1 cellular context compared by ENCODE assay signal in genomic region chr1:11908139-11909021, GRCh38.
A peak's percentile ranks its signal among the peaks of the same experiment; 100 is the strongest.
TF ChIP-seq lines count a peak whose summit lies in the region.

No MANE protein-coding gene starts in this region.

TF ChIP-seq in K562, 482 proteins besides CTCF, POLR2A, EP300 and RAD21 (continued from another document and continues in another):
- TF ChIP-seq, protein P1, sequence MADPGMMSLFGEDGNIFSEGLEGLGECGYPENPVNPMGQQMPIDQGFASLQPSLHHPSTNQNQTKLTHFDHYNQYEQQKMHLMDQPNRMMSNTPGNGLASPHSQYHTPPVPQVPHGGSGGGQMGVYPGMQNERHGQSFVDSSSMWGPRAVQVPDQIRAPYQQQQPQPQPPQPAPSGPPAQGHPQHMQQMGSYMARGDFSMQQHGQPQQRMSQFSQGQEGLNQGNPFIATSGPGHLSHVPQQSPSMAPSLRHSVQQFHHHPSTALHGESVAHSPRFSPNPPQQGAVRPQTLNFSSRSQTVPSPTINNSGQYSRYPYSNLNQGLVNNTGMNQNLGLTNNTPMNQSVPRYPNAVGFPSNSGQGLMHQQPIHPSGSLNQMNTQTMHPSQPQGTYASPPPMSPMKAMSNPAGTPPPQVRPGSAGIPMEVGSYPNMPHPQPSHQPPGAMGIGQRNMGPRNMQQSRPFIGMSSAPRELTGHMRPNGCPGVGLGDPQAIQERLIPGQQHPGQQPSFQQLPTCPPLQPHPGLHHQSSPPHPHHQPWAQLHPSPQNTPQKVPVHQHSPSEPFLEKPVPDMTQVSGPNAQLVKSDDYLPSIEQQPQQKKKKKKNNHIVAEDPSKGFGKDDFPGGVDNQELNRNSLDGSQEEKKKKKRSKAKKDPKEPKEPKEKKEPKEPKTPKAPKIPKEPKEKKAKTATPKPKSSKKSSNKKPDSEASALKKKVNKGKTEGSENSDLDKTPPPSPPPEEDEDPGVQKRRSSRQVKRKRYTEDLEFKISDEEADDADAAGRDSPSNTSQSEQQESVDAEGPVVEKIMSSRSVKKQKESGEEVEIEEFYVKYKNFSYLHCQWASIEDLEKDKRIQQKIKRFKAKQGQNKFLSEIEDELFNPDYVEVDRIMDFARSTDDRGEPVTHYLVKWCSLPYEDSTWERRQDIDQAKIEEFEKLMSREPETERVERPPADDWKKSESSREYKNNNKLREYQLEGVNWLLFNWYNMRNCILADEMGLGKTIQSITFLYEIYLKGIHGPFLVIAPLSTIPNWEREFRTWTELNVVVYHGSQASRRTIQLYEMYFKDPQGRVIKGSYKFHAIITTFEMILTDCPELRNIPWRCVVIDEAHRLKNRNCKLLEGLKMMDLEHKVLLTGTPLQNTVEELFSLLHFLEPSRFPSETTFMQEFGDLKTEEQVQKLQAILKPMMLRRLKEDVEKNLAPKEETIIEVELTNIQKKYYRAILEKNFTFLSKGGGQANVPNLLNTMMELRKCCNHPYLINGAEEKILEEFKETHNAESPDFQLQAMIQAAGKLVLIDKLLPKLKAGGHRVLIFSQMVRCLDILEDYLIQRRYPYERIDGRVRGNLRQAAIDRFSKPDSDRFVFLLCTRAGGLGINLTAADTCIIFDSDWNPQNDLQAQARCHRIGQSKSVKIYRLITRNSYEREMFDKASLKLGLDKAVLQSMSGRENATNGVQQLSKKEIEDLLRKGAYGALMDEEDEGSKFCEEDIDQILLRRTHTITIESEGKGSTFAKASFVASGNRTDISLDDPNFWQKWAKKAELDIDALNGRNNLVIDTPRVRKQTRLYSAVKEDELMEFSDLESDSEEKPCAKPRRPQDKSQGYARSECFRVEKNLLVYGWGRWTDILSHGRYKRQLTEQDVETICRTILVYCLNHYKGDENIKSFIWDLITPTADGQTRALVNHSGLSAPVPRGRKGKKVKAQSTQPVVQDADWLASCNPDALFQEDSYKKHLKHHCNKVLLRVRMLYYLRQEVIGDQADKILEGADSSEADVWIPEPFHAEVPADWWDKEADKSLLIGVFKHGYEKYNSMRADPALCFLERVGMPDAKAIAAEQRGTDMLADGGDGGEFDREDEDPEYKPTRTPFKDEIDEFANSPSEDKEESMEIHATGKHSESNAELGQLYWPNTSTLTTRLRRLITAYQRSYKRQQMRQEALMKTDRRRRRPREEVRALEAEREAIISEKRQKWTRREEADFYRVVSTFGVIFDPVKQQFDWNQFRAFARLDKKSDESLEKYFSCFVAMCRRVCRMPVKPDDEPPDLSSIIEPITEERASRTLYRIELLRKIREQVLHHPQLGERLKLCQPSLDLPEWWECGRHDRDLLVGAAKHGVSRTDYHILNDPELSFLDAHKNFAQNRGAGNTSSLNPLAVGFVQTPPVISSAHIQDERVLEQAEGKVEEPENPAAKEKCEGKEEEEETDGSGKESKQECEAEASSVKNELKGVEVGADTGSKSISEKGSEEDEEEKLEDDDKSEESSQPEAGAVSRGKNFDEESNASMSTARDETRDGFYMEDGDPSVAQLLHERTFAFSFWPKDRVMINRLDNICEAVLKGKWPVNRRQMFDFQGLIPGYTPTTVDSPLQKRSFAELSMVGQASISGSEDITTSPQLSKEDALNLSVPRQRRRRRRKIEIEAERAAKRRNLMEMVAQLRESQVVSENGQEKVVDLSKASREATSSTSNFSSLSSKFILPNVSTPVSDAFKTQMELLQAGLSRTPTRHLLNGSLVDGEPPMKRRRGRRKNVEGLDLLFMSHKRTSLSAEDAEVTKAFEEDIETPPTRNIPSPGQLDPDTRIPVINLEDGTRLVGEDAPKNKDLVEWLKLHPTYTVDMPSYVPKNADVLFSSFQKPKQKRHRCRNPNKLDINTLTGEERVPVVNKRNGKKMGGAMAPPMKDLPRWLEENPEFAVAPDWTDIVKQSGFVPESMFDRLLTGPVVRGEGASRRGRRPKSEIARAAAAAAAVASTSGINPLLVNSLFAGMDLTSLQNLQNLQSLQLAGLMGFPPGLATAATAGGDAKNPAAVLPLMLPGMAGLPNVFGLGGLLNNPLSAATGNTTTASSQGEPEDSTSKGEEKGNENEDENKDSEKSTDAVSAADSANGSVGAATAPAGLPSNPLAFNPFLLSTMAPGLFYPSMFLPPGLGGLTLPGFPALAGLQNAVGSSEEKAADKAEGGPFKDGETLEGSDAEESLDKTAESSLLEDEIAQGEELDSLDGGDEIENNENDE (IDR thresholded peaks at IDR 0.05; ENCODE audit: low read depth, low read length): no peak
- TF ChIP-seq STAG1 (CRISPR knock-in tag; IDR thresholded peaks at IDR 0.05; ENCODE audit: borderline replicate concordance) (no peak), BACH1 (tag; IDR thresholded peaks at IDR 0.05) (peak; percentile 78), CC2D1A (IDR thresholded peaks at IDR 0.05) (peak; percentile 46; the same call in 1 of the 2 replicates), ZC3H4 (CRISPR knock-in tag; IDR thresholded peaks at IDR 0.05; ENCODE audit: borderline replicate concordance) (peak; percentile 94), MAZ (CRISPR knock-in tag; conservative IDR thresholded peaks at IDR 0.05 in 1 of 2, IDR thresholded peaks at IDR 0.05 in 1 of 2) (peak; percentile 92 to 100), DPF2 (IDR thresholded peaks at IDR 0.05) (peak; percentile 75), MAFK (IDR thresholded peaks at IDR 0.05; ENCODE audit: low read length) (peak; percentile 71), MCM2 (IDR thresholded peaks at IDR 0.05; ENCODE audit: low read depth) (no peak), SMC3 (conservative IDR thresholded peaks at IDR 0.05; ENCODE audit: insufficient read depth, low read depth, low read length) (no peak; the same call in 1 of the 2 replicates), ZNF232 (CRISPR knock-in tag; IDR thresholded peaks at IDR 0.05) (peak; percentile 91), ARHGAP35 (IDR thresholded peaks at IDR 0.05; ENCODE audit: partially characterized antibody) (peak; percentile 99), ZFP1 (CRISPR knock-in tag; IDR thresholded peaks at IDR 0.05) (peak; percentile 90), ZNF239 (CRISPR knock-in tag; IDR thresholded peaks at IDR 0.05) (peak; percentile 68), U2AF1 (optimal IDR thresholded peaks at IDR 0.05; ENCODE audit: low read depth, low read length) (peak; percentile 60), ZNF263 (CRISPR knock-in tag; IDR thresholded peaks at IDR 0.05; ENCODE audit: borderline replicate concordance) (peak; percentile 79), ZNF253 (CRISPR knock-in tag; conservative IDR thresholded peaks at IDR 0.05) (peak; percentile 98), BRD4 (IDR thresholded peaks at IDR 0.05) (no peak; the same call in none of the 2 replicates), PCBP1 (IDR thresholded peaks at IDR 0.05; ENCODE audit: low read depth, low read length, poor library complexity, severe bottlenecking) (no peak), SP1 (CRISPR knock-in tag; IDR thresholded peaks at IDR 0.05) (peak; percentile 98), BHLHE40 (IDR thresholded peaks at IDR 0.05; ENCODE audit: low read length) (0 out of 2 replicates have a peak, but pooled peaks have one; percentile 37), HIVEP1 (CRISPR knock-in tag; IDR thresholded peaks at IDR 0.05) (peak; percentile 82), ARID2 (IDR thresholded peaks at IDR 0.05) (peak; percentile 78; the same call in 1 of the 2 replicates), MAFF (IDR thresholded peaks at IDR 0.05; ENCODE audit: low read length) (peak; percentile 85), NUFIP1 (IDR thresholded peaks at IDR 0.05; ENCODE audit: partially characterized antibody) (peak; percentile 98), SLC30A9 (CRISPR knock-in tag; IDR thresholded peaks at IDR 0.05) (no peak; the same call in 1 of the 2 replicates), ZNF561 (CRISPR knock-in tag; conservative IDR thresholded peaks at IDR 0.05) (peak; percentile 96; the same call in 1 of the 2 replicates), ZNF57 (CRISPR knock-in tag; IDR thresholded peaks at IDR 0.05) (peak; percentile 98), MBD1 (CRISPR knock-in tag; IDR thresholded peaks at IDR 0.05) (no peak), HMGXB4 (CRISPR knock-in tag; IDR thresholded peaks at IDR 0.05) (peak; percentile 54; the same call in 1 of the 2 replicates), AFF4 (CRISPR knock-in tag; IDR thresholded peaks at IDR 0.05) (peak; percentile 100), CTBP1 (IDR thresholded peaks at IDR 0.05; ENCODE audit: borderline replicate concordance) (peak; percentile 46), HSF4 (CRISPR knock-in tag; IDR thresholded peaks at IDR 0.05; ENCODE audit: borderline replicate concordance) (peak; percentile 59; the same call in 1 of the 2 replicates), ZNF764 (CRISPR knock-in tag; IDR thresholded peaks at IDR 0.05; ENCODE audit: low read depth) (peak; percentile 88), CBX5 (IDR thresholded peaks at IDR 0.05; ENCODE audit: borderline replicate concordance, low read depth) (0 out of 2 replicates have a peak, but pooled peaks have one; percentile 8)
- TF ChIP-seq, protein P2, sequence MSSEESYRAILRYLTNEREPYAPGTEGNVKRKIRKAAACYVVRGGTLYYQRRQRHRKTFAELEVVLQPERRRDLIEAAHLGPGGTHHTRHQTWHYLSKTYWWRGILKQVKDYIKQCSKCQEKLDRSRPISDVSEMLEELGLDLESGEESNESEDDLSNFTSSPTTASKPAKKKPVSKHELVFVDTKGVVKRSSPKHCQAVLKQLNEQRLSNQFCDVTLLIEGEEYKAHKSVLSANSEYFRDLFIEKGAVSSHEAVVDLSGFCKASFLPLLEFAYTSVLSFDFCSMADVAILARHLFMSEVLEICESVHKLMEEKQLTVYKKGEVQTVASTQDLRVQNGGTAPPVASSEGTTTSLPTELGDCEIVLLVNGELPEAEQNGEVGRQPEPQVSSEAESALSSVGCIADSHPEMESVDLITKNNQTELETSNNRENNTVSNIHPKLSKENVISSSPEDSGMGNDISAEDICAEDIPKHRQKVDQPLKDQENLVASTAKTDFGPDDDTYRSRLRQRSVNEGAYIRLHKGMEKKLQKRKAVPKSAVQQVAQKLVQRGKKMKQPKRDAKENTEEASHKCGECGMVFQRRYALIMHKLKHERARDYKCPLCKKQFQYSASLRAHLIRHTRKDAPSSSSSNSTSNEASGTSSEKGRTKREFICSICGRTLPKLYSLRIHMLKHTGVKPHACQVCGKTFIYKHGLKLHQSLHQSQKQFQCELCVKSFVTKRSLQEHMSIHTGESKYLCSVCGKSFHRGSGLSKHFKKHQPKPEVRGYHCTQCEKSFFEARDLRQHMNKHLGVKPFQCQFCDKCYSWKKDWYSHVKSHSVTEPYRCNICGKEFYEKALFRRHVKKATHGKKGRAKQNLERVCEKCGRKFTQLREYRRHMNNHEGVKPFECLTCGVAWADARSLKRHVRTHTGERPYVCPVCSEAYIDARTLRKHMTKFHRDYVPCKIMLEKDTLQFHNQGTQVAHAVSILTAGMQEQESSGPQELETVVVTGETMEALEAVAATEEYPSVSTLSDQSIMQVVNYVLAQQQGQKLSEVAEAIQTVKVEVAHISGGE (CRISPR knock-in tag; IDR thresholded peaks at IDR 0.05): peak in 1 of 3 experiments; percentile 77; a peak in 3 of 6 replicates
- TF ChIP-seq, protein P3, sequence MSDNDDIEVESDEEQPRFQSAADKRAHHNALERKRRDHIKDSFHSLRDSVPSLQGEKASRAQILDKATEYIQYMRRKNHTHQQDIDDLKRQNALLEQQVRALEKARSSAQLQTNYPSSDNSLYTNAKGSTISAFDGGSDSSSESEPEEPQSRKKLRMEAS (CRISPR knock-in tag; IDR thresholded peaks at IDR 0.05): peak; percentile 75
- TF ChIP-seq, protein P4, sequence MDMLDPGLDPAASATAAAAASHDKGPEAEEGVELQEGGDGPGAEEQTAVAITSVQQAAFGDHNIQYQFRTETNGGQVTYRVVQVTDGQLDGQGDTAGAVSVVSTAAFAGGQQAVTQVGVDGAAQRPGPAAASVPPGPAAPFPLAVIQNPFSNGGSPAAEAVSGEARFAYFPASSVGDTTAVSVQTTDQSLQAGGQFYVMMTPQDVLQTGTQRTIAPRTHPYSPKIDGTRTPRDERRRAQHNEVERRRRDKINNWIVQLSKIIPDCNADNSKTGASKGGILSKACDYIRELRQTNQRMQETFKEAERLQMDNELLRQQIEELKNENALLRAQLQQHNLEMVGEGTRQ (CRISPR knock-in tag; IDR thresholded peaks at IDR 0.05): no peak
